ENCODE assay signal across 15 cellular contexts in the genomic region with DNA sequence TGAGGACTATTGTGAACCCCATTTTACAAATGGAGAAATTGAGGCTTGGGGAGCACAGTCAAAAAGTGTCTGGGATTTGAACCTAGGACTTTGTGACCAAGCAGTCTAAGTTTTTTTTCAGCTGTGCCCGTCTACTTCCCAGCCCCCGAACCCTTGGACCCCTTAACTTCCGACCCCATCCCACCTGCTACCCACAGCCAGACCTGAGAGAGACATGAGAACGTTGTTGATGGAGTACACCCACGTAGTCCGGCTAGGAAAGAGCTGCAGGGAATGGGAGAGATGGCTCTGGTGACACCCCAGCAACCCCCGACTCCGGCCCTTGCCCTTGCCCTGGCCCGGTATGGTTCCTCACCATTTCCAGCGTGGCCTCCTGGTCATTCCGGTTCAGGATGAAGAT. TPM values are rescaled to one million over a fixed set of nuclear protein-coding genes. Genes with fewer than 3 reads are reported as not detected.
DNase-seq lines count a peak whose midpoint lies in the region; ATAC-seq lines count a peak whose summit lies in the region.
"Had no signal": no experiment of that assay in that cellular context is flagged by ENCODE, and none has a peak within 500 bp of the region (broad histone marks: within the 10 kb centered on the region; RNA-seq: fewer than 3 reads in every experiment).

No MANE protein-coding gene starts in this region.

- H3K4me1 Mint-ChIP-seq in activated CD8-positive, alpha-beta memory T cell treated with anti-CD3 and anti-CD28 coated beads, Interleukin-2, amount 10 ng/mL, durations not matched to agents 7 days and 5 days = peaks cover 3% of the 10 kb centered on the region
- peaks cover 5% of the 10 kb centered on the region for H3K4me1 Mint-ChIP-seq in activated T-helper 17 cell treated with anti-CD3 and anti-CD28 coated beads, Interleukin-2, amount 50 U/mL, for 72 hours
- H3K4me1 Mint-ChIP-seq in memory B cell = peaks cover 8% of the 10 kb centered on the region

- peaks cover 45% of the 10 kb centered on the region for H3K36me3 Mint-ChIP-seq in activated CD8-positive, alpha-beta memory T cell treated with anti-CD3 and anti-CD28 coated beads, Interleukin-2, amount 10 ng/mL, durations not matched to agents 7 days and 5 days
- peaks cover 78% of the 10 kb centered on the region for H3K36me3 Mint-ChIP-seq in activated T-helper 17 cell treated with anti-CD3 and anti-CD28 coated beads, Interleukin-2, amount 50 U/mL, for 72 hours (ENCODE audit: low read depth)
- H3K36me3 Mint-ChIP-seq in memory B cell = peaks cover 37% of the 10 kb centered on the region

- DNase-seq in activated CD8-positive, alpha-beta memory T cell treated with anti-CD3 and anti-CD28 coated beads, Interleukin-2, amount 10 ng/mL, durations not matched to agents 7 days and 5 days = no peak
- DNase-seq in activated CD8-positive, alpha-beta memory T cell treated with anti-CD3 and anti-CD28 coated beads, Interleukin-2, amount 50 U/mL, for 4 hours = no peak
- DNase-seq in H7 (peak; percentile 24), memory B cell (ENCODE audit: low spot score in 2 of 2) (no peak), SW 1271 (lab: John Stamatoyannopoulos, UW) (no peak)
- DNase-seq: AML-193; Caco-2; CD4-positive, alpha-beta T cell; GM23248; HCEC 1CT; HFFc6 had no signal

- H3K36me3 ChIP-seq in H7 (replicated peaks; ENCODE audit: control insufficient read depth, insufficient read depth, low read length) = no peaks in the 10 kb centered on the region

- H3K9me3 Mint-ChIP-seq in activated CD8-positive, alpha-beta memory T cell treated with anti-CD3 and anti-CD28 coated beads, Interleukin-2, amount 10 ng/mL, durations not matched to agents 7 days and 5 days (ENCODE audit: low read depth) = no peaks in the 10 kb centered on the region
- no peaks in the 10 kb centered on the region for H3K9me3 Mint-ChIP-seq in activated T-helper 17 cell treated with anti-CD3 and anti-CD28 coated beads, Interleukin-2, amount 50 U/mL, for 72 hours
- no peaks in the 10 kb centered on the region for H3K9me3 Mint-ChIP-seq in memory B cell
- H3K9me3 Mint-ChIP-seq: CD4-positive, alpha-beta T cell; HFFc6 had no signal

- CTCF ChIA-PET in activated CD8-positive, alpha-beta memory T cell treated with anti-CD3 and anti-CD28 coated beads, Interleukin-2, amount 10 ng/mL, durations not matched to agents 7 days and 5 days (lab: Charles Lee) = interaction anchor here (0.7 to 1.2 kb wide), 2 partner anchors 11 to 37 kb away, joined by 3 read pairs; no protein-coding TSS in a partner anchor

- H3K4me3 ChIP-seq in H7 (ENCODE audit: insufficient read depth, low read depth, low read length) = no peak overlapping the region
- H3K4me3 ChIP-seq: A549, GM23248 had no signal

- no peaks in the 10 kb centered on the region for H3K27me3 ChIP-seq in H7 (ENCODE audit: control insufficient read depth, insufficient read depth, low read length)

- peak overlapping the region; percentile 4 for H3K27ac Mint-ChIP-seq in activated CD8-positive, alpha-beta memory T cell treated with anti-CD3 and anti-CD28 coated beads, Interleukin-2, amount 10 ng/mL, durations not matched to agents 7 days and 5 days
- H3K27ac Mint-ChIP-seq in activated T-helper 17 cell treated with anti-CD3 and anti-CD28 coated beads, Interleukin-2, amount 50 U/mL, for 72 hours = peak overlapping the region; percentile 5
- peak overlapping the region; percentile 35 for H3K27ac Mint-ChIP-seq in memory B cell
- H3K27ac Mint-ChIP-seq: CD4-positive, alpha-beta T cell; HFFc6 had no signal

- H3K4me3 Mint-ChIP-seq in activated CD8-positive, alpha-beta memory T cell treated with anti-CD3 and anti-CD28 coated beads, Interleukin-2, amount 10 ng/mL, durations not matched to agents 7 days and 5 days = no peak overlapping the region
- no peak overlapping the region for H3K4me3 Mint-ChIP-seq in activated T-helper 17 cell treated with anti-CD3 and anti-CD28 coated beads, Interleukin-2, amount 50 U/mL, for 72 hours
- H3K4me3 Mint-ChIP-seq in memory B cell = no peak overlapping the region
- H3K4me3 Mint-ChIP-seq: CD4-positive, alpha-beta T cell; HFFc6 had no signal

- H3K27me3 Mint-ChIP-seq in activated CD8-positive, alpha-beta memory T cell treated with anti-CD3 and anti-CD28 coated beads, Interleukin-2, amount 10 ng/mL, durations not matched to agents 7 days and 5 days = no peaks in the 10 kb centered on the region
- no peaks in the 10 kb centered on the region for H3K27me3 Mint-ChIP-seq in activated T-helper 17 cell treated with anti-CD3 and anti-CD28 coated beads, Interleukin-2, amount 50 U/mL, for 72 hours
- no peaks in the 10 kb centered on the region for H3K27me3 Mint-ChIP-seq in memory B cell
- H3K27me3 Mint-ChIP-seq: CD4-positive, alpha-beta T cell had no signal

- no peak for ATAC-seq in activated CD8-positive, alpha-beta memory T cell treated with anti-CD3 and anti-CD28 coated beads, Interleukin-2, amount 10 ng/mL, durations not matched to agents 7 days and 5 days
- ATAC-seq in activated T-helper 17 cell treated with anti-CD3 and anti-CD28 coated beads, Interleukin-2, amount 50 U/mL, for 72 hours (replicated peaks) = no peak
- no peak for ATAC-seq in memory B cell (ENCODE audit: low read depth)
- ATAC-seq in GM21529 (IDR thresholded peaks at IDR 0.05; ENCODE audit: unreplicated experiment) = no peak
- ATAC-seq in HG02973 (IDR thresholded peaks at IDR 0.05; ENCODE audit: unreplicated experiment) = no peak
- ATAC-seq: A549 had no signal

RNA-seq across cellular contexts. Expression of a gene that starts 18.0 kb away (rescaled TPM):
- total RNA-seq in activated CD8-positive, alpha-beta memory T cell treated with anti-CD3 and anti-CD28 coated beads, Interleukin-2, amount 10 ng/mL, durations not matched to agents 7 days and 5 days = 100 to 1,000 TPM; 337 to 497 TPM
- 8.2 and 13.7 TPM in 2 replicates for total RNA-seq in H7 (2014; rRNA removed; shearing (Covaris generic))
- total RNA-seq in activated T-helper 17 cell treated with anti-CD3 and anti-CD28 coated beads, Interleukin-2, amount 50 U/mL, for 72 hours = 100 to 1,000 TPM; 310 to 354 TPM
- total RNA-seq: GM23248 had no signal

RNA-seq across cellular contexts. Expression of a gene that starts 19.3 kb away (rescaled TPM):
- 100 to 1,000 TPM; 281 to 308 TPM for total RNA-seq in activated CD8-positive, alpha-beta memory T cell treated with anti-CD3 and anti-CD28 coated beads, Interleukin-2, amount 10 ng/mL, durations not matched to agents 7 days and 5 days
- total RNA-seq in H7 (2014; rRNA removed; shearing (Covaris generic)) = 408 and 422 TPM in 2 replicates
- total RNA-seq in activated T-helper 17 cell treated with anti-CD3 and anti-CD28 coated beads, Interleukin-2, amount 50 U/mL, for 72 hours = 100 to 1,000 TPM; 172 to 301 TPM

RNA-seq across cellular contexts. Expression of a gene that starts 47.7 kb away (rescaled TPM):
- 100 to 1,000 TPM; 413 to 433 TPM for total RNA-seq in activated CD8-positive, alpha-beta memory T cell treated with anti-CD3 and anti-CD28 coated beads, Interleukin-2, amount 10 ng/mL, durations not matched to agents 7 days and 5 days
- 163 and 226 TPM in 2 replicates for total RNA-seq in H7 (2014; rRNA removed; shearing (Covaris generic))
- 100 to 1,000 TPM; 312 to 393 TPM for total RNA-seq in activated T-helper 17 cell treated with anti-CD3 and anti-CD28 coated beads, Interleukin-2, amount 50 U/mL, for 72 hours

Comparison
In these comparisons a context has a peak if more than half of its experiments do, and no peak if none do; other contexts are left out.
1. RNA of a gene that starts 18.0 kb away (total RNA-seq): 337 to 497 TPM in activated CD8-positive, alpha-beta memory T cell treated with anti-CD3 and anti-CD28 coated beads, Interleukin-2, amount 10 ng/mL, durations not matched to agents 7 days and 5 days and 310 to 354 TPM in activated T-helper 17 cell treated with anti-CD3 and anti-CD28 coated beads, Interleukin-2, amount 50 U/mL, for 72 hours; 8.2 to 13.7 TPM in H7; every median in the first group is over 10 times any median in the second.
2. Peak in every context shown above with its lines, with median percentiles within 50 percentile points of each other: H3K27ac Mint-ChIP-seq.